In the genomic region with DNA sequence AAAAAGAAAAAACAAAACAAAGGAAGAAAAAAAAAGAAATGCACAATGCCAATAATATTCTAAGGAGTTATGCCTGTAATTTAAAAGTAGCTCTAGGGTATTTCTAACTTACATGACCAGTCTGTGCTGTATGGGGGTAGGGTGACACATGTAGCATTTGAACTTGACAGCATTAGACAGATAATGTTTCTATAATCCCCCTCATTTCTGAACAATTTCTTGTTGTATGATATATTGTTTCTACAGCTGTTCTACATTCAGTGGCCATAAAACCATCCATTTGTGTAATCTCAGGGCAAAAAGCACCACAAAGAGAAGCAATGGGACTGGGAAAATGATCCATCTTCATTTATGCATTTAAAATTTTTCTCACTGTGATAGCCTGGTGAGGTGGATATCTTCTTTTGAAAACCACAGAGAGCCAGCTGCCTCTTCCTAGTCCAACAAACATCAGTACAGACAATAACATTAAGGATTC, we compare ENCODE assay signal across 1 cellular context.
TF ChIP-seq lines count a peak whose summit lies in the region.

No MANE protein-coding gene starts in this region.

TF ChIP-seq in neural cell, 6 proteins besides CTCF, POLR2A, EP300 and RAD21 (continued from another document):
- TF ChIP-seq, protein P1, sequence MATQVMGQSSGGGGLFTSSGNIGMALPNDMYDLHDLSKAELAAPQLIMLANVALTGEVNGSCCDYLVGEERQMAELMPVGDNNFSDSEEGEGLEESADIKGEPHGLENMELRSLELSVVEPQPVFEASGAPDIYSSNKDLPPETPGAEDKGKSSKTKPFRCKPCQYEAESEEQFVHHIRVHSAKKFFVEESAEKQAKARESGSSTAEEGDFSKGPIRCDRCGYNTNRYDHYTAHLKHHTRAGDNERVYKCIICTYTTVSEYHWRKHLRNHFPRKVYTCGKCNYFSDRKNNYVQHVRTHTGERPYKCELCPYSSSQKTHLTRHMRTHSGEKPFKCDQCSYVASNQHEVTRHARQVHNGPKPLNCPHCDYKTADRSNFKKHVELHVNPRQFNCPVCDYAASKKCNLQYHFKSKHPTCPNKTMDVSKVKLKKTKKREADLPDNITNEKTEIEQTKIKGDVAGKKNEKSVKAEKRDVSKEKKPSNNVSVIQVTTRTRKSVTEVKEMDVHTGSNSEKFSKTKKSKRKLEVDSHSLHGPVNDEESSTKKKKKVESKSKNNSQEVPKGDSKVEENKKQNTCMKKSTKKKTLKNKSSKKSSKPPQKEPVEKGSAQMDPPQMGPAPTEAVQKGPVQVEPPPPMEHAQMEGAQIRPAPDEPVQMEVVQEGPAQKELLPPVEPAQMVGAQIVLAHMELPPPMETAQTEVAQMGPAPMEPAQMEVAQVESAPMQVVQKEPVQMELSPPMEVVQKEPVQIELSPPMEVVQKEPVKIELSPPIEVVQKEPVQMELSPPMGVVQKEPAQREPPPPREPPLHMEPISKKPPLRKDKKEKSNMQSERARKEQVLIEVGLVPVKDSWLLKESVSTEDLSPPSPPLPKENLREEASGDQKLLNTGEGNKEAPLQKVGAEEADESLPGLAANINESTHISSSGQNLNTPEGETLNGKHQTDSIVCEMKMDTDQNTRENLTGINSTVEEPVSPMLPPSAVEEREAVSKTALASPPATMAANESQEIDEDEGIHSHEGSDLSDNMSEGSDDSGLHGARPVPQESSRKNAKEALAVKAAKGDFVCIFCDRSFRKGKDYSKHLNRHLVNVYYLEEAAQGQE (IDR thresholded peaks at IDR 0.05; ENCODE audit: borderline replicate concordance) = no peak
- TF ChIP-seq POLR2AphosphoS5 (IDR thresholded peaks at IDR 0.05) = no peak
- no peak for TF ChIP-seq EZH2 (IDR thresholded peaks at IDR 0.05; ENCODE audit: borderline replicate concordance, insufficient read depth, low read length, poor library complexity, severe bottlenecking)
- no peak for TF ChIP-seq SMC3 (conservative IDR thresholded peaks at IDR 0.05; ENCODE audit: poor library complexity)
- no peak for TF ChIP-seq TAF1 (IDR thresholded peaks at IDR 0.05; ENCODE audit: low read depth)
